In the genomic region with DNA sequence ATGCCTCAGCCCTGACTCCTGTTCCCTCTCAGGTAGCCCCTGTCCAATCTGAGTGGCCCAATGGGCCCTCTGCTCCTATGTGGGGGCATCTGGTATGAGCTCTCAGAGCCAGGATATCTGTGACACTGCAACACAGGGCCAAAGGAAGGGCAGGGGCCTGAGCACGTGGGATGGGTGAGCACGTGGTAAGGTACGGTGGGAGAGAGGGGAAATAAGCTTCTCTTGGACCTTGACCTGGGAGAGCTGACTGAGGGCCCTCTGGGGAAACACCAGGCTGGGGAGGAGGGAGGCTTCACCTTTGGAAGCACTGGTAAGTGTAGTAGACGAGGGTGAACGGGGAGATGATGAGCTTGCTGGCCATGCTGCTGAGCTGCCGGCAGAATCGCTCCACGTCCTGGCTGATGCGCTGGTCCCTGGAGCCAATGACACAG, we compare ENCODE assay signal across 21 cellular contexts. TPM values are rescaled to one million over a fixed set of nuclear protein-coding genes. Genes with fewer than 3 reads are reported as not detected.
DNase-seq lines count a peak whose midpoint lies in the region; ATAC-seq and TF ChIP-seq lines count a peak whose summit lies in the region.
"Had no signal": no experiment of that assay in that cellular context is flagged by ENCODE, and none has a peak within 500 bp of the region (broad histone marks: within the 10 kb centered on the region; RNA-seq: fewer than 3 reads in every experiment).

No MANE protein-coding gene starts in this region.

- H3K27me3 ChIP-seq in breast epithelium (no peaks in the 10 kb centered on the region), hepatocyte (no peaks in the 10 kb centered on the region)
- H3K27me3 ChIP-seq: BE2C had no signal

- peaks cover 11% of the 10 kb centered on the region for H3K4me1 Mint-ChIP-seq in MCF 10A (ENCODE audit: insufficient read depth, unreplicated experiment)
- H3K4me1 Mint-ChIP-seq in stimulated activated effector memory CD8-positive, alpha-beta T cell treated with anti-CD3 and anti-CD28 coated beads, Interleukin-12 subunit alpha, Interleukin-12 subunit beta, amount 100 ng/mL, for 72 hours = peaks cover 35% of the 10 kb centered on the region

- H3K27ac ChIP-seq in breast epithelium (no peak overlapping the region), hepatocyte (no peak overlapping the region)

- H3K4me3 ChIP-seq in breast epithelium (no peak overlapping the region), hepatocyte (no peak overlapping the region)
- H3K4me3 ChIP-seq: GM12878 had no signal

- 83% methylated on average over 9 of the region's 9 CpGs for WGBS in hepatocyte (ENCODE audit: low lambda C conversion rate, missing lambda C conversion rate)

- H3K36me3 Mint-ChIP-seq in MCF 10A (ENCODE audit: insufficient read depth, unreplicated experiment) = peaks cover 20% of the 10 kb centered on the region
- H3K36me3 Mint-ChIP-seq in stimulated activated effector memory CD8-positive, alpha-beta T cell treated with anti-CD3 and anti-CD28 coated beads, Interleukin-12 subunit alpha, Interleukin-12 subunit beta, amount 100 ng/mL, for 72 hours = peaks cover 57% of the 10 kb centered on the region

- CTCF ChIA-PET in MCF 10A (lab: Yijun Ruan, JAX) = interaction anchor here (1.0 to 2.0 kb wide), 5 partner anchors 13 to 184 kb away, joined by 3 to 6 read pairs (median 3); no protein-coding TSS in a partner anchor

- no peak overlapping the region for H2AFZ ChIP-seq in hepatocyte

- H3K9me3 Mint-ChIP-seq in MCF 10A (ENCODE audit: unreplicated experiment) = no peaks in the 10 kb centered on the region
- no peaks in the 10 kb centered on the region for H3K9me3 Mint-ChIP-seq in stimulated activated effector memory CD8-positive, alpha-beta T cell treated with anti-CD3 and anti-CD28 coated beads, Interleukin-12 subunit alpha, Interleukin-12 subunit beta, amount 100 ng/mL, for 72 hours
- H3K9me3 Mint-ChIP-seq: CD4-positive, CD25-positive, alpha-beta regulatory T cell; CD8-positive, alpha-beta memory T cell had no signal

- no peak for TF ChIP-seq POLR2A in breast epithelium (IDR thresholded peaks at IDR 0.05)

- POLR2A ChIA-PET in MCF 10A (lab: Yijun Ruan, JAX) = interaction anchor here (0.7 kb wide), 1 partner anchor 13 kb away, joined by 3 read pairs; no protein-coding TSS in a partner anchor

- no peaks in the 10 kb centered on the region for H3K9me3 ChIP-seq in breast epithelium
- no peaks in the 10 kb centered on the region for H3K9me3 ChIP-seq in hepatocyte (ENCODE audit: low read depth)
- H3K9me3 ChIP-seq: BE2C had no signal

- no peak for ATAC-seq in stimulated activated effector memory CD8-positive, alpha-beta T cell treated with anti-CD3 and anti-CD28 coated beads, Interleukin-12 subunit alpha, Interleukin-12 subunit beta, amount 100 ng/mL, for 72 hours
- ATAC-seq in HG03342 (IDR thresholded peaks at IDR 0.05; ENCODE audit: unreplicated experiment) = no peak
- ATAC-seq in HG03432 (IDR thresholded peaks at IDR 0.05; ENCODE audit: unreplicated experiment) = no peak
- ATAC-seq: GM12878 had no signal

- no peaks in the 10 kb centered on the region for H3K9me2 ChIP-seq in hepatocyte (replicated peaks; ENCODE audit: insufficient read depth)

- H3K36me3 ChIP-seq in breast epithelium (no peaks in the 10 kb centered on the region), hepatocyte (replicated peaks; ENCODE audit: insufficient read depth, low read depth) (no peaks in the 10 kb centered on the region)

- DNase-seq in MCF 10A (ENCODE audit: unreplicated experiment) (no peak), breast epithelium (ENCODE audit: low spot score in 2 of 2) (no peak), HuH-7 (ENCODE audit: low spot score) (peak; percentile 60), hepatocyte (ENCODE audit: low spot score) (peak; percentile 51)
- DNase-seq in stimulated activated effector memory CD8-positive, alpha-beta T cell treated with anti-CD3 and anti-CD28 coated beads, Interleukin-12 subunit alpha, Interleukin-12 subunit beta, amount 100 ng/mL, for 72 hours (ENCODE audit: low spot score in 2 of 2) = no peak
- DNase-seq: ACHN; BE2C; C1 segment of cervical spinal cord; CD4-positive, CD25-positive, alpha-beta regulatory T cell; CD8-positive, alpha-beta memory T cell; COR-L47; DMS 273 treated with DMSO at 0.1 percent for 48 hours; DMS53; DND-41; EL; GOT3; H7 had no signal

- TF ChIP-seq CTCF in MCF 10A (IDR thresholded peaks at IDR 0.05; ENCODE audit: unreplicated experiment) (no peak), breast epithelium (IDR thresholded peaks at IDR 0.05) (no peak), hepatocyte (IDR thresholded peaks at IDR 0.05; ENCODE audit: poor library complexity) (no peak)

- H3K27ac Mint-ChIP-seq in MCF 10A (ENCODE audit: low read depth, unreplicated experiment) = peak overlapping the region; percentile 41
- peak overlapping the region; percentile 35 for H3K27ac Mint-ChIP-seq in stimulated activated effector memory CD8-positive, alpha-beta T cell treated with anti-CD3 and anti-CD28 coated beads, Interleukin-12 subunit alpha, Interleukin-12 subunit beta, amount 100 ng/mL, for 72 hours

- H3K4me1 ChIP-seq in breast epithelium (no peaks in the 10 kb centered on the region), hepatocyte (ENCODE audit: insufficient read depth) (no peaks in the 10 kb centered on the region)
- H3K4me1 ChIP-seq: BE2C had no signal

- no peak overlapping the region for H3K4me3 Mint-ChIP-seq in MCF 10A (ENCODE audit: unreplicated experiment)
- H3K4me3 Mint-ChIP-seq in stimulated activated effector memory CD8-positive, alpha-beta T cell treated with anti-CD3 and anti-CD28 coated beads, Interleukin-12 subunit alpha, Interleukin-12 subunit beta, amount 100 ng/mL, for 72 hours = no peak overlapping the region
- H3K4me3 Mint-ChIP-seq: CD8-positive, alpha-beta memory T cell had no signal

- intact Hi-C loops in MCF 10A (cut with micrococcal nuclease) = no loop called here
- intact Hi-C loops in breast epithelium (cut with DNase I; ENCODE audit: low total_unique reads) = loop anchor here (1.0 kb wide), 1 partner anchor 27 kb away; no protein-coding TSS in a partner anchor

- peaks cover 44% of the 10 kb centered on the region for H3K79me2 ChIP-seq in hepatocyte

- H4K20me1 ChIP-seq in hepatocyte (ENCODE audit: insufficient read depth, poor library complexity, severe bottlenecking) = peaks cover 33% of the 10 kb centered on the region

- no peak overlapping the region for H3K4me2 ChIP-seq in hepatocyte

- no TSS peak for BruUV-seq in MCF 10A (replicated peaks; lab: Mats Ljungman, UMichigan)

- H3K27me3 Mint-ChIP-seq in MCF 10A (ENCODE audit: insufficient read depth, unreplicated experiment) = no peaks in the 10 kb centered on the region
- H3K27me3 Mint-ChIP-seq: CD4-positive, CD25-positive, alpha-beta regulatory T cell; CD8-positive, alpha-beta memory T cell had no signal

RNA-seq across cellular contexts. Expression of a gene that starts 6.7 kb away (rescaled TPM):
- total RNA-seq in MCF 10A (2022) (26.6 and 30.8 TPM in 2 replicates), breast epithelium (10 to 100 TPM; 38.2 to 57.0 (median 54.7) TPM), hepatocyte (37.3 and 44.0 TPM in 2 replicates)
- polyA plus RNA-seq in hepatocyte = 71.9 and 80.7 TPM in 2 replicates

RNA-seq across cellular contexts. Expression of a gene that starts 52.2 kb away (rescaled TPM):
- total RNA-seq in MCF 10A (2022) (not detected in 2 replicates), breast epithelium (not detected), hepatocyte (0.13 TPM in 1 of 2 replicates, not detected in the other)
- 0.35 TPM in 1 of 2 replicates, not detected in the other for polyA plus RNA-seq in hepatocyte
- total RNA-seq: CD4-positive, CD25-positive, alpha-beta regulatory T cell; CD8-positive, alpha-beta memory T cell; G401 had no signal
- polyA plus RNA-seq: CD4-positive, CD25-positive, alpha-beta regulatory T cell; CD8-positive, alpha-beta memory T cell; GM12878 had no signal

RNA-seq across cellular contexts. Expression of a gene that starts 56.8 kb away (rescaled TPM):
- total RNA-seq in MCF 10A (2022) (not detected in 2 replicates), breast epithelium (not detected), hepatocyte (not detected in 2 replicates)
- not detected in 2 replicates for polyA plus RNA-seq in hepatocyte
- total RNA-seq: CD4-positive, CD25-positive, alpha-beta regulatory T cell; CD8-positive, alpha-beta memory T cell; G401; GM12878; H7 had no signal
- polyA plus RNA-seq: CD8-positive, alpha-beta memory T cell had no signal

Comparison
In these comparisons a context has a peak if more than half of its experiments do, and no peak if none do; other contexts are left out.
1. DNase-seq: peak in HuH-7 (single experiment) and hepatocyte (single experiment); none in MCF 10A (single experiment), breast epithelium (0 of 2) and stimulated activated effector memory CD8-positive, alpha-beta T cell treated with anti-CD3 and anti-CD28 coated beads, Interleukin-12 subunit alpha, Interleukin-12 subunit beta, amount 100 ng/mL, for 72 hours (0 of 2).